In genomic region chr1:15353839-15354579, GRCh38 we compare ENCODE assay signal across 25 cellular contexts. TPM values are rescaled to one million over a fixed set of nuclear protein-coding genes. Genes with fewer than 3 reads are reported as not detected.
DNase-seq lines count a peak whose midpoint lies in the region; ATAC-seq, FAIRE-seq and TF ChIP-seq lines count a peak whose summit lies in the region.
"Had no signal": no experiment of that assay in that cellular context is flagged by ENCODE, and none has a peak within 500 bp of the region (broad histone marks: within the 10 kb centered on the region; RNA-seq: fewer than 3 reads in every experiment).

No MANE protein-coding gene starts in this region.

- intact Hi-C loops in IMR-90 (cut with micrococcal nuclease) (no loop called here), HepG2 (cut with micrococcal nuclease; ENCODE audit: unreplicated experiment) (no loop called here)

- TF ChIP-seq POLR2A in IMR-90 (IDR thresholded peaks at IDR 0.05; ENCODE audit: low read depth, low read length) (no peak), HepG2 (IDR thresholded peaks at IDR 0.05; ENCODE audit: insufficient read depth in 1 of 2, low read depth in 2 of 2, low read length in 2 of 2) (no peak)

- H3K9ac ChIP-seq in IMR-90 (ENCODE audit: low read depth, low read length) = no peak overlapping the region
- no peak overlapping the region for H3K9ac ChIP-seq in HepG2 (ENCODE audit: insufficient read depth, low read depth, low read length)
- H3K9ac ChIP-seq: BLaER1 treated with 17β-estradiol and CSF1 and Interleukin-3, amounts not matched to agents 10 nM and 100 nM had no signal

- H3K79me2 ChIP-seq in HepG2 (ENCODE audit: insufficient read depth, low read length) = no peaks in the 10 kb centered on the region

- H2BK20ac ChIP-seq in IMR-90 (ENCODE audit: low read depth, low read length) = peak overlapping the region; percentile 79

- TF ChIP-seq RAD21 in IMR-90 (IDR thresholded peaks at IDR 0.05; ENCODE audit: low read length) (no peak), HepG2 (CRISPR knock-in tag; IDR thresholded peaks at IDR 0.05) (no peak)

- H2AFZ ChIP-seq in IMR-90 (replicated peaks; ENCODE audit: low read length, poor library complexity) (peak overlapping the region; percentile 67), HepG2 (ENCODE audit: low read length) (no peak overlapping the region)
- H2AFZ ChIP-seq: GM23338 had no signal

- ATAC-seq in IMR-90 (ENCODE audit: low read depth) (no peak), RWPE2 (ENCODE audit: low read depth) (no peak), HepG2 (peak; percentile 30; the same call in 2 of the 3 replicates), GM18909 (IDR thresholded peaks at IDR 0.05; ENCODE audit: poor library complexity, unreplicated experiment) (no peak)
- ATAC-seq: GM23338 had no signal

- no peak overlapping the region; the same call in 1 of the 2 replicates for H3K14ac ChIP-seq in IMR-90 (replicated peaks; ENCODE audit: low read depth, low read length)

- peak; percentile 35 for DNase-seq in DMS 273 (lab: John Stamatoyannopoulos, UW; ENCODE audit: unreplicated experiment)
- no peak for DNase-seq in DMS 273 treated with DMSO at 0.1 percent for 48 hours (lab: John Stamatoyannopoulos, UW)
- DNase-seq in IMR-90 = peak; percentile 38
- no peak for DNase-seq in RWPE2 (ENCODE audit: low spot score)
- peak; percentile 43 for DNase-seq in HepG2 (ENCODE audit: low spot score)
- no peak for DNase-seq in activated CD4-positive, CD25-positive, alpha-beta regulatory T cell treated with anti-CD3 and anti-CD28 coated beads, Interleukin-2, amount 50 U/mL, for 72 hours
- DNase-seq in NCI-H2107 treated with DMSO at 0.1 percent for 48 hours (lab: John Stamatoyannopoulos, UW; ENCODE audit: unreplicated experiment) = no peak
- DNase-seq: activated CD4-positive, alpha-beta memory T cell treated with anti-CD3 and anti-CD28 coated beads, Interleukin-2, amount 10 ng/mL, durations not matched to agents 7 days and 5 days; activated naive CD8-positive, alpha-beta T cell treated with anti-CD3 and anti-CD28 coated beads for 36 hours; dermis blood vessel endothelial cell; DMS153; foreskin melanocyte; mesendoderm; MM.1S; NCI-H2029 treated with DMSO at 0.1 percent for 48 hours; NCI-H82; nephron progenitor cell; RPMI8226; T-helper 1 cell had no signal

- in situ Hi-C loops in IMR-90 (cut with MboI; ENCODE audit: low sequenced_read_pairs) = no loop called here
- in situ Hi-C loops in HepG2 (cut with HindIII; ENCODE audit: extremely low pct_ligation_motif_present, low pct_unique_long_range_greater_than_20kb) = no loop called here

- H3K79me1 ChIP-seq in IMR-90 (ENCODE audit: low read depth in 1 of 2, low read length in 2 of 2) = no peaks in the 10 kb centered on the region

- no peak overlapping the region for H2AK9ac ChIP-seq in IMR-90 (replicated peaks; ENCODE audit: low read depth, low read length, poor library complexity)

- H3K27me3 ChIP-seq in IMR-90 (ENCODE audit: control insufficient read depth, insufficient read depth, low read length) = no peaks in the 10 kb centered on the region
- H3K27me3 ChIP-seq in RWPE2 (ENCODE audit: insufficient read depth, poor library complexity, severe bottlenecking) = no peaks in the 10 kb centered on the region
- H3K27me3 ChIP-seq in HepG2 (ENCODE audit: control insufficient read depth in 1 of 2, insufficient read depth in 2 of 2, low read length in 2 of 2) = no peaks in the 10 kb centered on the region
- H3K27me3 ChIP-seq: BLaER1 treated with 17β-estradiol and CSF1 and Interleukin-3, amounts not matched to agents 10 nM and 100 nM; breast epithelium had no signal

- no peak overlapping the region for H3K4me2 ChIP-seq in IMR-90 (ENCODE audit: low read depth, low read length)
- H3K4me2 ChIP-seq in HepG2 (ENCODE audit: low read depth, low read length) = peak overlapping the region; percentile 63
- H3K4me2 ChIP-seq: BLaER1 treated with 17β-estradiol and CSF1 and Interleukin-3, amounts not matched to agents 10 nM and 100 nM; GM23338 had no signal

- H3K18ac ChIP-seq in IMR-90 (ENCODE audit: low read depth, low read length) = no peak overlapping the region

- H3K9me3 ChIP-seq in IMR-90 (ENCODE audit: control insufficient read depth, insufficient read depth, low read length) (no peaks in the 10 kb centered on the region), RWPE2 (ENCODE audit: severe bottlenecking) (no peaks in the 10 kb centered on the region), HepG2 (ENCODE audit: low read length) (no peaks in the 10 kb centered on the region)
- H3K9me3 ChIP-seq: BLaER1 treated with 17β-estradiol and CSF1 and Interleukin-3, amounts not matched to agents 10 nM and 100 nM; breast epithelium had no signal

- H4K91ac ChIP-seq in IMR-90 (ENCODE audit: insufficient read depth, low read depth, low read length) = no peak overlapping the region; the same call in 1 of the 2 replicates

- POLR2A ChIA-PET in IMR-90 (lab: Charles Lee; ENCODE audit: unreplicated experiment) (no interaction called here), HepG2 (lab: Yijun Ruan, JAX) (no interaction called here)

- peaks cover 11% of the 10 kb centered on the region for H3K4me1 ChIP-seq in IMR-90 (ENCODE audit: control insufficient read depth, insufficient read depth, low read length)
- peaks cover 48% of the 10 kb centered on the region for H3K4me1 ChIP-seq in RWPE2 (ENCODE audit: insufficient read depth, poor library complexity, severe bottlenecking)
- peaks cover 86% of the 10 kb centered on the region for H3K4me1 ChIP-seq in HepG2 (ENCODE audit: insufficient read depth, low read length)
- H3K4me1 ChIP-seq: breast epithelium had no signal

- no peak overlapping the region for H4K5ac ChIP-seq in IMR-90 (ENCODE audit: low read depth, low read length)

- no peak overlapping the region for H3K56ac ChIP-seq in IMR-90 (ENCODE audit: extremely low read depth, insufficient read depth, low read length)

- H2BK15ac ChIP-seq in IMR-90 (ENCODE audit: low read depth, low read length) = peak overlapping the region; percentile 60; the same call in 2 of the 3 replicates

- TF ChIP-seq CTCF in IMR-90 (conservative IDR thresholded peaks at IDR 0.05; ENCODE audit: low read depth, low read length) = no peak
- no peak for TF ChIP-seq CTCF in RWPE2 (IDR thresholded peaks at IDR 0.05; ENCODE audit: poor library complexity, severe bottlenecking)
- TF ChIP-seq CTCF in HepG2 (CRISPR knock-in tag; IDR thresholded peaks at IDR 0.05) = peak; percentile 29

- H4K20me1 ChIP-seq in IMR-90 (ENCODE audit: insufficient read depth, low read length) (no peaks in the 10 kb centered on the region), HepG2 (ENCODE audit: insufficient read depth, low read length) (no peaks in the 10 kb centered on the region)
- H4K20me1 ChIP-seq: BLaER1 treated with 17β-estradiol and CSF1 and Interleukin-3, amounts not matched to agents 10 nM and 100 nM had no signal

- dilution Hi-C loops in IMR-90 (cut with HindIII; ENCODE audit: low sequenced_read_pairs, unreplicated experiment) = no loop called here

- H3K4ac ChIP-seq in IMR-90 (ENCODE audit: low read depth, low read length) = peak overlapping the region; percentile 78

- no peak overlapping the region; the same call in 1 of the 2 replicates for H3K27ac ChIP-seq in IMR-90 (ENCODE audit: insufficient read depth, low read length)
- peak overlapping the region; percentile 50 for H3K27ac ChIP-seq in RWPE2 (ENCODE audit: poor library complexity, severe bottlenecking)
- H3K27ac ChIP-seq in HepG2 (ENCODE audit: extremely low read length, insufficient read depth, low read length) = peak overlapping the region; percentile 5
- H3K27ac ChIP-seq: 22Rv1; BLaER1 treated with 17β-estradiol and CSF1 and Interleukin-3, amounts not matched to agents 10 nM and 100 nM; breast epithelium; VCaP had no signal

- no TSS peak for BruUV-seq in IMR-90 (replicated peaks; lab: Mats Ljungman, UMichigan)
- BruUV-seq in HepG2 (replicated peaks; lab: Mats Ljungman, UMichigan) = no TSS peak

- peak overlapping the region; percentile 30; the same call in 1 of the 2 replicates for H3K23ac ChIP-seq in IMR-90 (ENCODE audit: low read depth, low read length)

- no peak for FAIRE-seq in HepG2 (lab: Jason Lieb, UNC)

- peak overlapping the region; percentile 67 for H2AK5ac ChIP-seq in IMR-90 (ENCODE audit: low read depth, low read length)

- no peaks in the 10 kb centered on the region for H3K36me3 ChIP-seq in IMR-90 (ENCODE audit: control insufficient read depth, insufficient read depth, low read length)
- H3K36me3 ChIP-seq in RWPE2 (ENCODE audit: low read depth) = no peaks in the 10 kb centered on the region
- no peaks in the 10 kb centered on the region for H3K36me3 ChIP-seq in HepG2 (replicated peaks in 1 of 2; ENCODE audit: control insufficient read depth in 1 of 2, insufficient read depth in 2 of 2, low read length in 2 of 2)
- H3K36me3 ChIP-seq: BLaER1 treated with 17β-estradiol and CSF1 and Interleukin-3, amounts not matched to agents 10 nM and 100 nM; breast epithelium had no signal

- H4K8ac ChIP-seq in IMR-90 (ENCODE audit: low read depth in 2 of 2, low read length in 2 of 2) = no peak overlapping the region

- H3K4me3 ChIP-seq in IMR-90 (ENCODE audit: insufficient read depth, low read depth, low read length) = no peak overlapping the region
- H3K4me3 ChIP-seq in RWPE2 (ENCODE audit: severe bottlenecking) = no peak overlapping the region
- peak overlapping the region in 1 of 3 experiments; percentile 35; a peak in 2 of 6 replicates for H3K4me3 ChIP-seq in HepG2 (replicated peaks in 1 of 3; ENCODE audit: insufficient read depth in 1 of 3, low read depth in 2 of 3, low read length in 3 of 3)
- H3K4me3 ChIP-seq: BLaER1 treated with 17β-estradiol and CSF1 and Interleukin-3, amounts not matched to agents 10 nM and 100 nM; breast epithelium; GM23338 had no signal

- CTCF ChIA-PET in IMR-90 (lab: Yijun Ruan, JAX) (interaction anchor here (1.3 kb wide), 1 partner anchor 27 kb away, joined by 3 read pairs; no protein-coding TSS in a partner anchor), HepG2 (lab: Yijun Ruan, JAX; ENCODE audit: low intra/inter-chr PET ratio, low total read pairs) (no interaction called here)

- TF ChIP-seq EP300 in HepG2 (IDR thresholded peaks at IDR 0.05; ENCODE audit: low read depth in 2 of 2, low read length in 2 of 2) = no peak; a peak in 1 of 4 replicates
- no peak for TF ChIP-seq EP300 in HepG2 (CRISPR knock-in tag; IDR thresholded peaks at IDR 0.05; ENCODE audit: borderline replicate concordance)

- H3K9me1 ChIP-seq in IMR-90 (ENCODE audit: insufficient read depth, low read length) = peaks cover 17% of the 10 kb centered on the region

- H2BK5ac ChIP-seq in IMR-90 (ENCODE audit: low read depth, low read length, poor library complexity, severe bottlenecking) = peak overlapping the region; percentile 40

- H2BK120ac ChIP-seq in IMR-90 (ENCODE audit: low read depth, low read length) = peak overlapping the region; percentile 78

- 33% methylated on average over 6 of the region's 11 CpGs; no CpG with 5 or more reads in 1 of the 2 experiments for WGBS in IMR-90 (ENCODE audit: extremely low coverage in 2 of 2, insufficient read length in 1 of 2), 2 experiments
- 18% methylated on average over 11 of the region's 11 CpGs for WGBS in HepG2 (ENCODE audit: low lambda C conversion rate)

RNA-seq across cellular contexts. Expression of gene EFHD2, which starts 55.7 kb away (rescaled TPM):
- total RNA-seq in IMR-90 (2012; rRNA removed) (22.6 and 23.1 TPM in 2 replicates), HepG2 (2016; rRNA removed; fragmentation: Illumina TruSeq; extraction: Trizol) (9.9 and 12.7 TPM in 2 replicates)
- polyA plus RNA-seq in IMR-90 (2012; rRNA removed) (58.9 and 72.7 TPM in 2 replicates), HepG2 (2011; rRNA removed) (9.4 and 10.9 TPM in 2 replicates)
- polyA plus RNA-seq in IMR-90 (2012; cell fraction: cytosol; rRNA removed) = 59.0 and 96.1 TPM in 2 replicates
- 77.3 and 108 TPM in 2 replicates for polyA plus RNA-seq in IMR-90 (2012; cell fraction: nucleus; rRNA removed; ENCODE audit: low replicate concordance)
- total RNA-seq in HepG2 (2016; cell fraction: cytosol; rRNA removed; fragmentation: Illumina TruSeq; extraction: Trizol; ENCODE audit: low read depth) = 3.5 and 3.8 TPM in 2 replicates
- total RNA-seq in HepG2 (2016; cell fraction: insoluble cytoplasmic fraction; rRNA removed; fragmentation: Illumina TruSeq; extraction: Trizol) = 10.0 and 12.8 TPM in 2 replicates
- 10.3 and 10.6 TPM in 2 replicates for total RNA-seq in HepG2 (2016; cell fraction: membrane; rRNA removed; fragmentation: Illumina TruSeq; extraction: Trizol)
- 5.1 and 5.7 TPM in 2 replicates for total RNA-seq in HepG2 (2016; cell fraction: nucleus; rRNA removed; fragmentation: Illumina TruSeq; extraction: Trizol)
- 9.0 and 11.9 TPM in 2 replicates for polyA plus RNA-seq in HepG2 (2011; cell fraction: cytosol; rRNA removed)
- polyA plus RNA-seq in HepG2 (2011; cell fraction: nucleus; rRNA removed) = 16.4 and 20.1 TPM in 2 replicates
- polyA plus RNA-seq in HepG2 (2012) = 13.1 and 13.3 TPM in 2 replicates
- polyA plus RNA-seq in HepG2 (2016; cell fraction: cytosol; fragmentation: Illumina TruSeq; extraction: Trizol; ENCODE audit: low read depth) = 5.6 and 6.2 TPM in 2 replicates
- 16.6 and 21.1 TPM in 2 replicates for polyA plus RNA-seq in HepG2 (2016; cell fraction: insoluble cytoplasmic fraction; fragmentation: Illumina TruSeq; extraction: Trizol; ENCODE audit: low read depth)
- polyA plus RNA-seq in HepG2 (2016; cell fraction: membrane; fragmentation: Illumina TruSeq; extraction: Trizol; ENCODE audit: low read depth) = 11.7 and 12.3 TPM in 2 replicates
- polyA plus RNA-seq in HepG2 (2016; cell fraction: nucleus; fragmentation: Illumina TruSeq; extraction: Trizol; ENCODE audit: insufficient read depth, low read depth) = 13.8 and 16.7 TPM in 2 replicates
- polyA minus RNA-seq in HepG2 (2011; rRNA and poly(A)+ RNA removed; ENCODE audit: low replicate concordance) = 7.2 and 33.1 TPM in 2 replicates
- polyA minus RNA-seq in HepG2 (2011; cell fraction: cytosol; rRNA and poly(A)+ RNA removed) = 5.6 and 6.2 TPM in 2 replicates
- 2.6 and 3.4 TPM in 2 replicates for polyA minus RNA-seq in HepG2 (2011; cell fraction: nucleus; rRNA and poly(A)+ RNA removed)

Comparison
In these comparisons a context has a peak if more than half of its experiments do, and no peak if none do; other contexts are left out.
1. DNase-seq: peak in DMS 273 (single experiment), IMR-90 (single experiment) and HepG2 (single experiment); none in DMS 273 treated with DMSO at 0.1 percent for 48 hours (single experiment), RWPE2 (single experiment), activated CD4-positive, CD25-positive, alpha-beta regulatory T cell treated with anti-CD3 and anti-CD28 coated beads, Interleukin-2, amount 50 U/mL, for 72 hours (single experiment) and NCI-H2107 treated with DMSO at 0.1 percent for 48 hours (single experiment).